Comparison of ENCODE assay signal across 8 cellular contexts in the genomic region with DNA sequence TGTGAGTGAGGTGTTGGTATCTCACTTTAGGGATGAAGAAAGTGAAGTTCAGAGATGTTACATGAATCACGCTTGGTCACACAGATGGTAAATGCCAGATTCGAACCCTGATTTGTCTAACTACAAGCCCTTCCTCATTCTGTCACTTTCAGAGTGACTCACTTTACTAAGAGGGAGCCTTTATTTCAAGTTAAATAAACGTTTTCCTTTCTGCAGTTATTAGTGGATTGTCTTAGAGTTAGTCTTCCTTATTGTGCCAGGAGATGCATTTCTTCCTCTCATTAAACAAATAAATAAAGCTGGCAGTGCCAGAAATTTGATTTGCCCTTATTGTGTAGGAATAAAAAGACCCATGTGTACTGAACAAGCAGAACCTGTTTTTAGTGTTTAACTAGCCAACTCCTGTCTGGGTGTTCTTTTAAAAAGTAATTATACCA.
DNase-seq lines count a peak whose midpoint lies in the region; ATAC-seq and TF ChIP-seq lines count a peak whose summit lies in the region.

No MANE protein-coding gene starts in this region.

- ATAC-seq in activated T-cell treated with anti-CD3 and anti-CD28 coated beads, Interleukin-2, amount 50 U/mL, for 72 hours (replicated peaks in 1 of 2), result peak; percentile 86 to 89
- ATAC-seq in right lobe of liver, result no peak
- ATAC-seq in GM21515 (IDR thresholded peaks at IDR 0.05; ENCODE audit: unreplicated experiment), result no peak

- H3K27me3 ChIP-seq in suprapubic skin (no peaks in the 10 kb centered on the region), right lobe of liver (no peaks in the 10 kb centered on the region)

- TF ChIP-seq CTCF in suprapubic skin (IDR thresholded peaks at IDR 0.05) (no peak), right lobe of liver (IDR thresholded peaks at IDR 0.05) (no peak)

- 36% methylated on average over 3 of the region's 3 CpGs for WGBS in suprapubic skin
- 43% methylated on average over 3 of the region's 3 CpGs for WGBS in right lobe of liver (ENCODE audit: insufficient coverage, low coverage, low lambda C conversion rate, missing lambda C conversion rate)

- no peaks in the 10 kb centered on the region for H3K9me3 ChIP-seq in suprapubic skin
- H3K9me3 ChIP-seq in right lobe of liver, result no peaks in the 10 kb centered on the region

- peaks cover 3% of the 10 kb centered on the region for H3K36me3 ChIP-seq in suprapubic skin
- H3K36me3 ChIP-seq in right lobe of liver, result no peaks in the 10 kb centered on the region

- H3K27ac Mint-ChIP-seq in activated T-cell treated with anti-CD3 and anti-CD28 coated beads, Interleukin-2, amount 50 U/mL, for 72 hours, result peak overlapping the region; percentile 94

- TF ChIP-seq POLR2A in suprapubic skin (IDR thresholded peaks at IDR 0.05), result no peak
- TF ChIP-seq POLR2A in right lobe of liver (IDR thresholded peaks at IDR 0.05), result no peak

- no peaks in the 10 kb centered on the region for H3K9me3 Mint-ChIP-seq in activated T-cell treated with anti-CD3 and anti-CD28 coated beads, Interleukin-2, amount 50 U/mL, for 72 hours

- H3K4me3 ChIP-seq in suprapubic skin (no peak overlapping the region), right lobe of liver (no peak overlapping the region)

- peaks cover 89% of the 10 kb centered on the region for H3K4me1 Mint-ChIP-seq in activated T-cell treated with anti-CD3 and anti-CD28 coated beads, Interleukin-2, amount 50 U/mL, for 72 hours (ENCODE audit: low read depth)

- H3K4me1 ChIP-seq in suprapubic skin (peaks cover 56% of the 10 kb centered on the region), right lobe of liver (no peaks in the 10 kb centered on the region)

- no peak for TF ChIP-seq EP300 in suprapubic skin (IDR thresholded peaks at IDR 0.05)

- H3K27me3 Mint-ChIP-seq in activated T-cell treated with anti-CD3 and anti-CD28 coated beads, Interleukin-2, amount 50 U/mL, for 72 hours (ENCODE audit: low read depth), result no peaks in the 10 kb centered on the region

- peak overlapping the region; percentile 42 to 74 for H3K4me3 Mint-ChIP-seq in activated T-cell treated with anti-CD3 and anti-CD28 coated beads, Interleukin-2, amount 50 U/mL, for 72 hours

- peak overlapping the region; percentile 82 for H3K27ac ChIP-seq in suprapubic skin
- no peak overlapping the region for H3K27ac ChIP-seq in right lobe of liver

- intact Hi-C loops in right lobe of liver (cut with DNase I), result no loop called here

- DNase-seq in activated T-cell treated with anti-CD3 and anti-CD28 coated beads, Interleukin-2, amount 50 U/mL, for 72 hours, result peak; percentile 31 to 35
- DNase-seq in activated T-cell treated with anti-CD3 and anti-CD28 coated beads, Interleukin-2, amount 50 U/mL, for 1 hour, result no peak
- DNase-seq in NCI-H1417 treated with DMSO at 0.1 percent for 48 hours (lab: John Stamatoyannopoulos, UW) (peak; percentile 93), dermis blood vessel endothelial cell (peak; percentile 19), suprapubic skin (ENCODE audit: low spot score in 2 of 2) (no peak), right lobe of liver (no peak), SKM-1 (lab: John Stamatoyannopoulos, UW; ENCODE audit: unreplicated experiment) (no peak)

- peaks cover 2 to 4% of the 10 kb centered on the region in 2 donors for H3K36me3 Mint-ChIP-seq in activated T-cell treated with anti-CD3 and anti-CD28 coated beads, Interleukin-2, amount 50 U/mL, for 72 hours (ENCODE audit: insufficient read depth in 2 of 2)

Comparison
In these comparisons a context has a peak if more than half of its experiments do, and no peak if none do; other contexts are left out.
1. DNase-seq: peak in activated T-cell treated with anti-CD3 and anti-CD28 coated beads, Interleukin-2, amount 50 U/mL, for 72 hours (2 of 2), NCI-H1417 treated with DMSO at 0.1 percent for 48 hours (single experiment) and dermis blood vessel endothelial cell (single experiment); none in activated T-cell treated with anti-CD3 and anti-CD28 coated beads, Interleukin-2, amount 50 U/mL, for 1 hour (single experiment), suprapubic skin (0 of 2), right lobe of liver (0 of 3) and SKM-1 (single experiment).
2. ATAC-seq: peak in activated T-cell treated with anti-CD3 and anti-CD28 coated beads, Interleukin-2, amount 50 U/mL, for 72 hours (2 of 2); none in right lobe of liver (0 of 4) and GM21515 (single experiment).